ENCODE assay signal across 26 cellular contexts in the genomic region with DNA sequence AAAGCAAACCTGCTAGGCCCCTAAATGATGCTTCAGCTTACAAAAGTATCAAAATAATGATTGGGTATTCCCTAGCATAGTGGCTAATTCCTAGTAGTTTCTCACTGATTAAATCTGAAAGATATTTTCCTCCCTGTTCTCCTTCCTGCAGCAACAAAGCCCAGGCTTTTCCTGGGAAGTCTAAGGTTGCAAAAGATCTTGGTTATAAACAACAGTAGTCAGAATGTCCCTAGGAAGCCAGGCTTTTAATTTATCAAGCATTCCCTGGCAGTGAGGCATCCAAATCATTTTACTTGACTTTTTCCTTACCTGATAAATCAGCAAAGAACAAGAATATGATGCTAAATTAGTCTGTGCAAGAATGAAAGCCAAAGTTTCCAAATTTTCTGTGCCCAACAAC.
DNase-seq lines count a peak whose midpoint lies in the region; ATAC-seq, FAIRE-seq and TF ChIP-seq lines count a peak whose summit lies in the region.
"Had no signal": no experiment of that assay in that cellular context is flagged by ENCODE, and none has a peak within 500 bp of the region (broad histone marks: within the 10 kb centered on the region; RNA-seq: fewer than 3 reads in every experiment).

No MANE protein-coding gene starts in this region.

- H3F3A ChIP-seq in neural cell (ENCODE audit: insufficient read depth, low read length, poor library complexity, severe bottlenecking): peaks cover 3% of the 10 kb centered on the region

- no peak for ATAC-seq in stimulated activated naive CD8-positive, alpha-beta T cell treated with anti-CD3 and anti-CD28 coated beads, Interleukin-15, amount 100 ng/mL, for 72 hours
- ATAC-seq in GM18517 (IDR thresholded peaks at IDR 0.05; ENCODE audit: unreplicated experiment): no peak
- ATAC-seq in HG03378 (IDR thresholded peaks at IDR 0.05; ENCODE audit: unreplicated experiment): no peak
- ATAC-seq: Panc1 had no signal

- TF ChIP-seq RAD21 in neural cell (conservative IDR thresholded peaks at IDR 0.05): no peak

- peak; percentile 50 for FAIRE-seq in endothelial cell of umbilical vein (lab: Jason Lieb, UNC)
- FAIRE-seq: G401.6, GM19239 had no signal

- no peak for TF ChIP-seq CTCF in AG10803 (conservative IDR thresholded peaks at IDR 0.05; ENCODE audit: low read length)
- no peak for TF ChIP-seq CTCF in OCI-LY7 (conservative IDR thresholded peaks at IDR 0.05; ENCODE audit: low read length)
- no peak for TF ChIP-seq CTCF in endothelial cell of umbilical vein (IDR thresholded peaks at IDR 0.05; ENCODE audit: extremely low read depth in 1 of 2, insufficient read depth in 1 of 2, low read depth in 1 of 2, low read length in 2 of 2)
- TF ChIP-seq CTCF in neural cell (IDR thresholded peaks at IDR 0.05; ENCODE audit: poor library complexity, severe bottlenecking): no peak

- peaks cover 0 to 5% of the 10 kb centered on the region in 2 donors for H3K9me3 Mint-ChIP-seq in stimulated activated naive CD8-positive, alpha-beta T cell treated with anti-CD3 and anti-CD28 coated beads, Interleukin-15, amount 100 ng/mL, for 72 hours

- H3K9me2 ChIP-seq in OCI-LY7 (ENCODE audit: insufficient read depth, low read length) (no peaks in the 10 kb centered on the region), neural cell (ENCODE audit: insufficient read depth, low read length) (no peaks in the 10 kb centered on the region)

- H3K4me1 ChIP-seq in OCI-LY7 (ENCODE audit: insufficient read depth, low read length, poor library complexity, severe bottlenecking): peaks cover 20% of the 10 kb centered on the region
- H3K4me1 ChIP-seq in endothelial cell of umbilical vein (ENCODE audit: control insufficient read depth, extremely low read depth, insufficient read depth, low read length): no peaks in the 10 kb centered on the region

- H3K4me3 ChIP-seq in AG10803 (ENCODE audit: low read length) (no peak overlapping the region), OCI-LY7 (ENCODE audit: low read depth, low read length, poor library complexity, severe bottlenecking) (no peak overlapping the region), endothelial cell of umbilical vein (replicated peaks in 1 of 3; ENCODE audit: insufficient read depth in 1 of 3, low read depth in 1 of 3, low read length in 3 of 3) (no peak overlapping the region), neural cell (ENCODE audit: low read length) (no peak overlapping the region)

- CTCF ChIA-PET in OCI-LY7 (lab: Charles Lee; ENCODE audit: unreplicated experiment) (no interaction called here), endothelial cell of umbilical vein (lab: Charles Lee) (interaction anchor here (1.2 kb wide), 1 partner anchor 39 kb away, joined by 5 read pairs; no protein-coding TSS in a partner anchor)

- no peak overlapping the region for H3K27ac Mint-ChIP-seq in stimulated activated naive CD8-positive, alpha-beta T cell treated with anti-CD3 and anti-CD28 coated beads, Interleukin-15, amount 100 ng/mL, for 72 hours
- H3K27ac Mint-ChIP-seq: CD8-positive, alpha-beta memory T cell had no signal

- DNase-seq in AG10803 (ENCODE audit: low read depth): peak; percentile 31
- no peak for DNase-seq in OCI-LY7 (ENCODE audit: low spot score)
- peak; percentile 39 for DNase-seq in endothelial cell of umbilical vein (ENCODE audit: low read depth, low spot score)
- DNase-seq in stimulated activated naive CD8-positive, alpha-beta T cell treated with anti-CD3 and anti-CD28 coated beads, Interleukin-15, amount 100 ng/mL, for 72 hours: no peak
- no peak for DNase-seq in substantia nigra (lab: John Stamatoyannopoulos, UW)
- DNase-seq: ACHN; C1 segment of cervical spinal cord; Calu3; CD8-positive, alpha-beta memory T cell; DMS153; H7; MM.1S; NCI-H1048; NCI-H1417 treated with DMSO at 0.1 percent for 48 hours; NCI-H187; NCI-H2107; NCI-H510A treated with DMSO at 0.1 percent for 48 hours; NCI-H748 treated with DMSO at 0.1 percent for 48 hours; SIG-M5 had no signal

- H3K79me2 ChIP-seq in OCI-LY7 (ENCODE audit: insufficient read depth, low read depth, low read length): no peaks in the 10 kb centered on the region
- H3K79me2 ChIP-seq in endothelial cell of umbilical vein (ENCODE audit: control insufficient read depth, insufficient read depth, low read length): no peaks in the 10 kb centered on the region
- no peaks in the 10 kb centered on the region for H3K79me2 ChIP-seq in neural cell (replicated peaks; ENCODE audit: insufficient read depth, low read length)

- intact Hi-C loops in OCI-LY7 (cut with micrococcal nuclease; ENCODE audit: unreplicated experiment): no loop called here
- intact Hi-C loops in endothelial cell of umbilical vein (cut with micrococcal nuclease): no loop called here

- H3K4me3 Mint-ChIP-seq in stimulated activated naive CD8-positive, alpha-beta T cell treated with anti-CD3 and anti-CD28 coated beads, Interleukin-15, amount 100 ng/mL, for 72 hours: no peak overlapping the region
- H3K4me3 Mint-ChIP-seq: CD8-positive, alpha-beta memory T cell had no signal

- TF ChIP-seq EP300 in neural cell (conservative IDR thresholded peaks at IDR 0.05; ENCODE audit: poor library complexity, severe bottlenecking): no peak

- H3K4me1 Mint-ChIP-seq in stimulated activated naive CD8-positive, alpha-beta T cell treated with anti-CD3 and anti-CD28 coated beads, Interleukin-15, amount 100 ng/mL, for 72 hours: no peaks in the 10 kb centered on the region
- H3K4me1 Mint-ChIP-seq: CD8-positive, alpha-beta memory T cell had no signal

- TF ChIP-seq POLR2A in endothelial cell of umbilical vein (IDR thresholded peaks at IDR 0.05; ENCODE audit: low read depth, low read length): no peak

- dilution Hi-C loops in endothelial cell of umbilical vein (cut with MboI; ENCODE audit: extremely low pct_ligation_motif_present, low sequenced_read_pairs): no loop called here

- H4K20me1 ChIP-seq in OCI-LY7 (ENCODE audit: insufficient read depth, low read length) (no peaks in the 10 kb centered on the region), endothelial cell of umbilical vein (replicated peaks; ENCODE audit: control insufficient read depth, extremely low read depth, insufficient read depth, low read length) (no peaks in the 10 kb centered on the region), neural cell (ENCODE audit: insufficient read depth) (no peaks in the 10 kb centered on the region)

- H2AFZ ChIP-seq in OCI-LY7 (ENCODE audit: low read length) (no peak overlapping the region), endothelial cell of umbilical vein (ENCODE audit: low read depth, low read length) (no peak overlapping the region), neural cell (ENCODE audit: low read depth, low read length) (no peak overlapping the region)

- H3K4me2 ChIP-seq in OCI-LY7 (ENCODE audit: low read length) (peak overlapping the region; percentile 37; the same call in 1 of the 2 replicates), endothelial cell of umbilical vein (ENCODE audit: insufficient read depth, low read length) (no peak overlapping the region), neural cell (ENCODE audit: low read length) (no peak overlapping the region)

- POLR2A ChIA-PET in OCI-LY7 (lab: Charles Lee) (interaction anchor here (1.2 kb wide), 1 partner anchor 11 kb away, joined by 6 read pairs; no protein-coding TSS in a partner anchor), endothelial cell of umbilical vein (lab: Charles Lee) (no interaction called here)

- H3K27ac ChIP-seq in OCI-LY7 (ENCODE audit: low read depth, low read length, poor library complexity, severe bottlenecking) (no peak overlapping the region), endothelial cell of umbilical vein (ENCODE audit: insufficient read depth, low read depth, low read length) (no peak overlapping the region), neural cell (ENCODE audit: low read length) (no peak overlapping the region), substantia nigra (ENCODE audit: low read depth, low read length, poor library complexity, severe bottlenecking) (no peak overlapping the region)
- H3K27ac ChIP-seq: 22Rv1 had no signal

- H3K27me3 ChIP-seq in endothelial cell of umbilical vein (ENCODE audit: control insufficient read depth in 2 of 2, insufficient read depth in 2 of 2, low read length in 2 of 2): no peaks in the 10 kb centered on the region
- H3K27me3 ChIP-seq in neural cell (ENCODE audit: insufficient read depth, low read depth, low read length): no peaks in the 10 kb centered on the region

- H3K9me1 ChIP-seq in endothelial cell of umbilical vein (replicated peaks; ENCODE audit: control insufficient read depth, extremely low read depth, insufficient read depth, low read length): no peaks in the 10 kb centered on the region

- peaks cover 22% of the 10 kb centered on the region for H3K27me3 Mint-ChIP-seq in stimulated activated naive CD8-positive, alpha-beta T cell treated with anti-CD3 and anti-CD28 coated beads, Interleukin-15, amount 100 ng/mL, for 72 hours

- no peak overlapping the region for H3K9ac ChIP-seq in endothelial cell of umbilical vein (replicated peaks; ENCODE audit: extremely low read depth, insufficient read depth, low read length)
- H3K9ac ChIP-seq in neural cell (ENCODE audit: low read length): no peak overlapping the region

- H3K9me3 ChIP-seq in OCI-LY7 (ENCODE audit: low read length) (no peaks in the 10 kb centered on the region), endothelial cell of umbilical vein (replicated peaks; ENCODE audit: control insufficient read depth, insufficient read depth, low read length) (no peaks in the 10 kb centered on the region), neural cell (ENCODE audit: low read length) (no peaks in the 10 kb centered on the region)

- BruUV-seq in OCI-LY7 (replicated peaks; lab: Mats Ljungman, UMichigan) (no TSS peak), endothelial cell of umbilical vein (replicated peaks; lab: Mats Ljungman, UMichigan) (no TSS peak)

- H3K36me3 ChIP-seq in OCI-LY7 (ENCODE audit: insufficient read depth, low read length): no peaks in the 10 kb centered on the region
- no peaks in the 10 kb centered on the region for H3K36me3 ChIP-seq in endothelial cell of umbilical vein (ENCODE audit: control insufficient read depth in 2 of 2, extremely low read depth in 1 of 2, insufficient read depth in 2 of 2, low read length in 2 of 2)
- no peaks in the 10 kb centered on the region for H3K36me3 ChIP-seq in neural cell (ENCODE audit: insufficient read depth, low read length)

TF ChIP-seq in endothelial cell of umbilical vein, 7 proteins besides CTCF, POLR2A, EP300 and RAD21 (continues in another document):
- no peak for TF ChIP-seq JUN (IDR thresholded peaks at IDR 0.05; ENCODE audit: borderline replicate concordance, insufficient read depth, insufficient read length, low read depth)
- TF ChIP-seq, protein P1, sequence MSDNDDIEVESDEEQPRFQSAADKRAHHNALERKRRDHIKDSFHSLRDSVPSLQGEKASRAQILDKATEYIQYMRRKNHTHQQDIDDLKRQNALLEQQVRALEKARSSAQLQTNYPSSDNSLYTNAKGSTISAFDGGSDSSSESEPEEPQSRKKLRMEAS (IDR thresholded peaks at IDR 0.05; ENCODE audit: insufficient read depth, insufficient read length): no peak

TF ChIP-seq in neural cell, 6 proteins besides CTCF, POLR2A, EP300 and RAD21 (continues in another document):
- no peak for TF ChIP-seq MXI1 (conservative IDR thresholded peaks at IDR 0.05; ENCODE audit: poor library complexity, severe bottlenecking)
- TF ChIP-seq TAF1 (IDR thresholded peaks at IDR 0.05; ENCODE audit: low read depth): no peak
- TF ChIP-seq SMC3 (conservative IDR thresholded peaks at IDR 0.05; ENCODE audit: poor library complexity): no peak

Comparison
In these comparisons a context has a peak if more than half of its experiments do, and no peak if none do; other contexts are left out.
1. DNase-seq: peak in AG10803 (single experiment) and endothelial cell of umbilical vein (single experiment); none in OCI-LY7 (single experiment), stimulated activated naive CD8-positive, alpha-beta T cell treated with anti-CD3 and anti-CD28 coated beads, Interleukin-15, amount 100 ng/mL, for 72 hours (0 of 2) and substantia nigra (0 of 49).